8 cellular contexts compared by ENCODE assay signal in the genomic region with DNA sequence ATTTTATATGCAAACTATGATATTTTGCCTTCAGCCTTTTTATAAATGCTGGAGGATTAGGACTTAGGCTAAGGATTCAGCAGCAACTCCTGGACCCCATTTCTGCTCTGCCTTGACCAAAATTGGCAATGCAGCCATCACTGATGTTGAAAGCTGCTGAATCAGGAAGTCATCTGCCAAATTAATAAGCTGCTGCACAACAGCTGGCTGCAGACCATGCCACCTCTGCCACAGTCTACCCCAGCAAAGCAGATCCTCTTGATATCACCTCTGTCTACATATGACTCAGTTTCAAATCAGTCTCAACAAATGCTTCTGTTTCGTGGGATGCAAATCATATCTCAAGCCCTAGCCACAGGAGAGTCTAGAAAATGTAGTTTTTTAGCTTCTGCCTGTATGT. TPM values are rescaled to one million over a fixed set of nuclear protein-coding genes. Genes with fewer than 3 reads are reported as not detected.
DNase-seq lines count a peak whose midpoint lies in the region; ATAC-seq and TF ChIP-seq lines count a peak whose summit lies in the region.

No MANE protein-coding gene starts in this region.

- no peaks in the 10 kb centered on the region for H3K79me2 ChIP-seq in mesendoderm (ENCODE audit: control insufficient read depth, insufficient read depth, low read length)

- no peaks in the 10 kb centered on the region for H3K9me3 ChIP-seq in thoracic aorta

- H3K27ac ChIP-seq in thoracic aorta (peak overlapping the region; percentile 64 to 69), mesendoderm (ENCODE audit: low read depth, low read length) (no peak overlapping the region)

- no CpG with 5 or more reads among the region's 1 CpG for WGBS in mesendoderm (ENCODE audit: extremely low coverage, insufficient coverage, low lambda C conversion rate)

- no peaks in the 10 kb centered on the region for H3K79me1 ChIP-seq in mesendoderm (ENCODE audit: low read length)

- H3K9me3 Mint-ChIP-seq in T-cell: no peaks in the 10 kb centered on the region

- POLR2A ChIA-PET in T-cell (lab: Charles Lee): no interaction called here

- peak overlapping the region; percentile 58 for H3K4me3 ChIP-seq in thoracic aorta
- no peak overlapping the region for H3K4me3 ChIP-seq in mesendoderm (ENCODE audit: low read length)

- no peak overlapping the region for H2BK5ac ChIP-seq in mesendoderm (ENCODE audit: low read length)

- H2BK120ac ChIP-seq in mesendoderm (ENCODE audit: low read depth, low read length): no peak overlapping the region

- H3K27me3 Mint-ChIP-seq in T-cell: no peaks in the 10 kb centered on the region

- H3K18ac ChIP-seq in mesendoderm (ENCODE audit: low read length): no peak overlapping the region

- H3K23ac ChIP-seq in mesendoderm (ENCODE audit: low read length): no peak overlapping the region

- no peak for TF ChIP-seq CTCF in thoracic aorta (IDR thresholded peaks at IDR 0.05)

- ATAC-seq in GM18873 (IDR thresholded peaks at IDR 0.05; ENCODE audit: low FRiP score, unreplicated experiment): peak; percentile 59
- ATAC-seq in HG02938 (IDR thresholded peaks at IDR 0.05; ENCODE audit: unreplicated experiment): peak; percentile 36
- ATAC-seq in T-cell (replicated peaks in 1 of 4): peak in 3 of 4 experiments; percentile 21 to 31 (median 26)
- ATAC-seq in thoracic aorta (ENCODE audit: insufficient number of reproducible peaks, low FRiP score, low read depth): no peak

- no peak overlapping the region for H3K9ac ChIP-seq in mesendoderm (ENCODE audit: low read length)

- peak in 18 of 34 experiments; percentile 4 to 41 (median 20) for DNase-seq in T-cell
- DNase-seq in central memory CD4-positive, alpha-beta T cell: peak; percentile 32
- DNase-seq in thoracic aorta (ENCODE audit: low spot score): no peak
- no peak for DNase-seq in NCI-H446 (lab: John Stamatoyannopoulos, UW)
- no peak for DNase-seq in NCI-H446 treated with DMSO at 0.1 percent for 48 hours (lab: John Stamatoyannopoulos, UW)
- DNase-seq in mesendoderm: no peak

- H2BK15ac ChIP-seq in mesendoderm (replicated peaks; ENCODE audit: low read depth): no peak overlapping the region

- H3K27ac Mint-ChIP-seq in T-cell: peak overlapping the region; percentile 98

- H3K4me3 Mint-ChIP-seq in T-cell: peak overlapping the region; percentile 4 to 41 (median 30)

- H3K56ac ChIP-seq in mesendoderm (ENCODE audit: low read length): no peak overlapping the region

- no peak overlapping the region for H4K5ac ChIP-seq in mesendoderm (ENCODE audit: low read length)

- no peak overlapping the region for H4K8ac ChIP-seq in mesendoderm (ENCODE audit: low read depth, low read length)

- H3K4ac ChIP-seq in mesendoderm (ENCODE audit: low read depth, low read length): no peak overlapping the region

- H3K4me1 Mint-ChIP-seq in T-cell: peaks cover 57 to 72% (median 62%) of the 10 kb centered on the region in 3 donors

- H3K27me3 ChIP-seq in thoracic aorta (replicated peaks; ENCODE audit: insufficient read depth) (no peaks in the 10 kb centered on the region), mesendoderm (ENCODE audit: insufficient read depth, low read length, poor library complexity) (no peaks in the 10 kb centered on the region)

- H3K4me1 ChIP-seq in thoracic aorta (ENCODE audit: control insufficient read depth in 1 of 2, low read depth in 2 of 2) (peaks cover 15 to 38% of the 10 kb centered on the region in 2 donors), mesendoderm (ENCODE audit: control insufficient read depth, low read depth, low read length) (no peaks in the 10 kb centered on the region)

- H2AK5ac ChIP-seq in mesendoderm (ENCODE audit: low read length): no peak overlapping the region

- H3K36me3 ChIP-seq in thoracic aorta: no peaks in the 10 kb centered on the region
- H3K36me3 ChIP-seq in mesendoderm (ENCODE audit: control insufficient read depth, insufficient read depth, low read length): no peaks in the 10 kb centered on the region

- H3K4me2 ChIP-seq in mesendoderm (ENCODE audit: low read length): no peak overlapping the region

- H3K36me3 Mint-ChIP-seq in T-cell: no peaks in the 10 kb centered on the region

- CTCF ChIA-PET in T-cell (lab: Charles Lee): interaction anchor here in 1 of 2 donors (0.7 kb wide), 1 partner anchor 100 kb away, joined by 3 read pairs; no protein-coding TSS in a partner anchor

RNA-seq across cellular contexts. Expression of a gene that starts 7.1 kb away (rescaled TPM):
- 100 to 1,000 TPM in 2 of 5 donors, 10 to 100 TPM in 3; 44.3 to 138 (median 82.9) TPM for total RNA-seq in T-cell
- 10 to 100 TPM; 29.8 to 61.2 TPM for total RNA-seq in thoracic aorta
- 15.8 TPM for polyA plus RNA-seq in mesendoderm (2013, experiment 1 of 2)
- polyA plus RNA-seq in mesendoderm (2013, experiment 2 of 2): 17.0 TPM

Comparison
In these comparisons a context has a peak if more than half of its experiments do, and no peak if none do; other contexts are left out.
1. DNase-seq: peak in T-cell (18 of 34) and central memory CD4-positive, alpha-beta T cell (single experiment); none in thoracic aorta (single experiment), NCI-H446 (0 of 2), NCI-H446 treated with DMSO at 0.1 percent for 48 hours (single experiment) and mesendoderm (single experiment).